ENCODE assay signal across 7 cellular contexts in the genomic region with DNA sequence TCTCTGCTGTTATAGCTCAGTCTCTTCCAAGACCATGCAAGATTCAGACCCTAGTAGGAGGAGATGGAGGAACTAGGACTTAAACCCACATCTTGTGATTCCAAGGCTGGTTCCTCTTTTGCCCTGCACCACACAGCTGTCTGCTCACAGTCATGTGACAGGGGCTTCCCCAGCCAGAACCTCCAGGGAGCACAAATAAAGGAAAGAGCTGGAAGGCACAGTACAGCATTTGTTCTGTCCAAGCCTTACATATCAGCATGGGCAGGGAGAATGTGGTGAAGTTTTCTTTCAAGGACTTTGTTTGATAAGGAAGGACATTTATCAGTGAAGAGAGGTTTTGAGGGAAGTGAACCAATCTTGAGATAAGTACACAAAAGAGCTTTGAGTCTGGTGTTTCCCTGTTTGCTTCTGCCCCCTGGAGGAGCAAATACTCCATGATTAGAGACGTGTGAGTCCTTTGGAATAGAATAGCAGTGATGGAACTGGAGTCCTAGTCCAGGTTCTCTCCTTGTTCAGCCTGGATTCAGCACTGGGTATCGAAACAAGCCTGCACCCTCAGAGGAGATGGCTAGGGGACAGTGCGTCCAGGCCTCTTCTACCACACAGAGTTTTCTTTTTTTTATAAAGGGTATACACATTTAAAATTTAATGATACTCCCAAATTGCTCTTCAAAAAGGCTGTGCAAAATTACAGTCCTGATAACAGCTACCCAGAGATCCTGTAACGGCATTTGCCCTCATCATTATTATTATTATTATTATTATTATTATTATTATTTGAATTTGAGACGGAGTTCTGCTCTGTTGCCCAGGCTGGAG. TPM values are rescaled to one million over a fixed set of nuclear protein-coding genes. Genes with fewer than 3 reads are reported as not detected.
DNase-seq lines count a peak whose midpoint lies in the region; ATAC-seq and TF ChIP-seq lines count a peak whose summit lies in the region.

No MANE protein-coding gene starts in this region.

- H3K27me3 Mint-ChIP-seq in activated naive CD4-positive, alpha-beta T cell treated with anti-CD3 and anti-CD28 coated beads, Interleukin-2, amount 10 ng/mL, durations not matched to agents 7 days and 5 days, result no peaks in the 10 kb centered on the region

- TF ChIP-seq CTCF in OCI-LY3 (IDR thresholded peaks at IDR 0.05; ENCODE audit: low read depth, low read length), result peak; percentile 81

- ATAC-seq in GM21423 (IDR thresholded peaks at IDR 0.05; ENCODE audit: unreplicated experiment), result peak; percentile 94

- in situ Hi-C loops in G401 (cut with HindIII; ENCODE audit: low sequenced_read_pairs), result no loop called here

- CTCF ChIA-PET in activated naive CD4-positive, alpha-beta T cell treated with anti-CD3 and anti-CD28 coated beads, Interleukin-2, amount 10 ng/mL, durations not matched to agents 7 days and 5 days (lab: Charles Lee), result interaction anchor here (0.6 to 4.0 kb wide), 30 partner anchors 9 to 446 kb away, joined by 3 to 51 read pairs (median 6); partner anchors contain the start of genes CASP10, CFLAR and ORC2

- peaks cover 13% of the 10 kb centered on the region for H3K4me1 Mint-ChIP-seq in activated naive CD4-positive, alpha-beta T cell treated with anti-CD3 and anti-CD28 coated beads, Interleukin-2, amount 10 ng/mL, durations not matched to agents 7 days and 5 days

- H3K4me3 ChIP-seq in OCI-LY3 (ENCODE audit: low read length), result peak overlapping the region; percentile 27; the same call in 1 of the 2 replicates

- peaks cover 50% of the 10 kb centered on the region for H3K36me3 Mint-ChIP-seq in activated naive CD4-positive, alpha-beta T cell treated with anti-CD3 and anti-CD28 coated beads, Interleukin-2, amount 10 ng/mL, durations not matched to agents 7 days and 5 days

- no peaks in the 10 kb centered on the region for H3K9me3 Mint-ChIP-seq in activated naive CD4-positive, alpha-beta T cell treated with anti-CD3 and anti-CD28 coated beads, Interleukin-2, amount 10 ng/mL, durations not matched to agents 7 days and 5 days

- H3K9me3 ChIP-seq in OCI-LY3 (ENCODE audit: insufficient read depth, low read length), result 0 out of 2 replicates have a peak, but pooled peaks cover 7% of the 10 kb centered on the region

- H3K4me3 Mint-ChIP-seq in activated naive CD4-positive, alpha-beta T cell treated with anti-CD3 and anti-CD28 coated beads, Interleukin-2, amount 10 ng/mL, durations not matched to agents 7 days and 5 days, result no peak overlapping the region

- H3K4me2 ChIP-seq in OCI-LY3 (ENCODE audit: low read length), result peak overlapping the region; percentile 58

- H3K27ac ChIP-seq in OCI-LY3 (ENCODE audit: low read length), result peak overlapping the region; percentile 94

- H3K27me3 ChIP-seq in OCI-LY3 (ENCODE audit: low read depth, low read length), result no peaks in the 10 kb centered on the region

- peaks cover 75% of the 10 kb centered on the region for H3K79me2 ChIP-seq in OCI-LY3 (ENCODE audit: low read length)

- H4K20me1 ChIP-seq in OCI-LY3 (ENCODE audit: insufficient read depth, low read length), result peaks cover 35% of the 10 kb centered on the region

- H3K9ac ChIP-seq in OCI-LY3 (ENCODE audit: low read length), result peak overlapping the region; percentile 50; the same call in 1 of the 2 replicates

- peak overlapping the region; percentile 78 for H3K27ac Mint-ChIP-seq in activated naive CD4-positive, alpha-beta T cell treated with anti-CD3 and anti-CD28 coated beads, Interleukin-2, amount 10 ng/mL, durations not matched to agents 7 days and 5 days

- H3K4me1 ChIP-seq in OCI-LY3 (ENCODE audit: low read length), result peaks cover 47% of the 10 kb centered on the region

- peaks cover 72% of the 10 kb centered on the region for H3K36me3 ChIP-seq in OCI-LY3 (replicated peaks; ENCODE audit: low read depth, low read length)

- H2AFZ ChIP-seq in OCI-LY3 (ENCODE audit: low read depth, low read length), result no peak overlapping the region

- DNase-seq in G401 (ENCODE audit: low spot score), result peak; percentile 76
- DNase-seq in HT-29 (ENCODE audit: low spot score), result peak; percentile 93
- DNase-seq in activated naive CD4-positive, alpha-beta T cell treated with anti-CD3 and anti-CD28 coated beads, Interleukin-2, amount 10 ng/mL, durations not matched to agents 7 days and 5 days, result peak; percentile 80
- peak; percentile 91 for DNase-seq in globus pallidus (ENCODE audit: low spot score)
- peak; percentile 23 for DNase-seq in occipital lobe (lab: John Stamatoyannopoulos, UW)

RNA-seq across cellular contexts. Expression of gene CASP10, which starts 24.6 kb away (rescaled TPM):
- total RNA-seq in G401 (2014; rRNA removed; shearing (Covaris generic)), result 2.8 and 3.2 TPM in 2 replicates
- 2.5 and 6.3 TPM in 2 replicates for total RNA-seq in HT-29 (2014; rRNA removed; shearing (Covaris generic))
- total RNA-seq in occipital lobe, result 2.0 TPM

RNA-seq across cellular contexts. Expression of gene CFLAR, which starts 42.4 kb away (rescaled TPM):
- total RNA-seq in G401 (2014; rRNA removed; shearing (Covaris generic)), result 17.9 and 24.1 TPM in 2 replicates
- total RNA-seq in HT-29 (2014; rRNA removed; shearing (Covaris generic)), result 30.6 and 41.2 TPM in 2 replicates
- total RNA-seq in occipital lobe, result 35.1 TPM

Comparison
In these comparisons a context has a peak if more than half of its experiments do, and no peak if none do; other contexts are left out.
1. Peak in every context shown above with its lines: DNase-seq, ATAC-seq, H3K4me3 ChIP-seq and H3K27ac ChIP-seq.
2. DNase-seq: peak in every context shown above with its lines; median percentile 93 in HT-29; 91 in globus pallidus; 80 in activated naive CD4-positive, alpha-beta T cell treated with anti-CD3 and anti-CD28 coated beads, Interleukin-2, amount 10 ng/mL, durations not matched to agents 7 days and 5 days; 76 in G401; 23 in occipital lobe.